ENCODE assay signal across 1 cellular context in the genomic region with DNA sequence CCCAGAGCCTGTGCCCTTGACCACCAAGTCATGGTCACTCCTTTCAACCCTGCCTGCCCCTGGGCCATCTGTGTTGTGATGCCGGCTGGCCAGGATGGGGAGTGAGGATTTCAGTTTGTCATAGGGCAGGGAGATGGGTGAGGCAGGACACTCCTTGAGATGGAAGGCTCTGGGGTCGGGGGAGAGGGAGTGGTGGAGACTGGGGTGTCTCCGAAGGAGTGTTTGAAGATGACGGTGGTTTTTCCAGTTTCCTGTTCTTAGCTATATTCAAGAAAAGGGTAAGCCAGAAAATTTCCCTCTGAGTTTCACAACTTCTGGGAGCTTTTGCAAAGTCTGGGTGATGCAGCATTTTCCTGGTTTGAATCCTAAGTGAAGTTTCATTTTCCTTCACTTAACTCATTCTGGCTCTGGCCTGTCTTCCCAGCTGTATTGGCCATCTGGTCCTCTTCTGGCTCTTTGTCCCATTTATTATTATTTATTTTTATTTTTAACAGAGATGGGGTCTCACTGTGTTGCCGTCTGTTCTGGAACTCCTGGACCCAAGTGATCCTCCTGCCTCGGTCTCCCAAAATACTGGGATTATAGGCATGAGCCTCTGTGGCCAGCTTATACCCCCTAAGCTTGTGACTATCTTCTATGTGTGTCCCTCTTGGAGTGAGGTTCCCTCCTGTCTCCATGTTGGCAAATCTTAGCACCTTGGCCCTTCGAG.
TF ChIP-seq lines count a peak whose summit lies in the region.

No MANE protein-coding gene starts in this region.

TF ChIP-seq in GM23338, 12 proteins besides CTCF, POLR2A, EP300 and RAD21 (continued from another document):
- TF ChIP-seq, protein P1, sequence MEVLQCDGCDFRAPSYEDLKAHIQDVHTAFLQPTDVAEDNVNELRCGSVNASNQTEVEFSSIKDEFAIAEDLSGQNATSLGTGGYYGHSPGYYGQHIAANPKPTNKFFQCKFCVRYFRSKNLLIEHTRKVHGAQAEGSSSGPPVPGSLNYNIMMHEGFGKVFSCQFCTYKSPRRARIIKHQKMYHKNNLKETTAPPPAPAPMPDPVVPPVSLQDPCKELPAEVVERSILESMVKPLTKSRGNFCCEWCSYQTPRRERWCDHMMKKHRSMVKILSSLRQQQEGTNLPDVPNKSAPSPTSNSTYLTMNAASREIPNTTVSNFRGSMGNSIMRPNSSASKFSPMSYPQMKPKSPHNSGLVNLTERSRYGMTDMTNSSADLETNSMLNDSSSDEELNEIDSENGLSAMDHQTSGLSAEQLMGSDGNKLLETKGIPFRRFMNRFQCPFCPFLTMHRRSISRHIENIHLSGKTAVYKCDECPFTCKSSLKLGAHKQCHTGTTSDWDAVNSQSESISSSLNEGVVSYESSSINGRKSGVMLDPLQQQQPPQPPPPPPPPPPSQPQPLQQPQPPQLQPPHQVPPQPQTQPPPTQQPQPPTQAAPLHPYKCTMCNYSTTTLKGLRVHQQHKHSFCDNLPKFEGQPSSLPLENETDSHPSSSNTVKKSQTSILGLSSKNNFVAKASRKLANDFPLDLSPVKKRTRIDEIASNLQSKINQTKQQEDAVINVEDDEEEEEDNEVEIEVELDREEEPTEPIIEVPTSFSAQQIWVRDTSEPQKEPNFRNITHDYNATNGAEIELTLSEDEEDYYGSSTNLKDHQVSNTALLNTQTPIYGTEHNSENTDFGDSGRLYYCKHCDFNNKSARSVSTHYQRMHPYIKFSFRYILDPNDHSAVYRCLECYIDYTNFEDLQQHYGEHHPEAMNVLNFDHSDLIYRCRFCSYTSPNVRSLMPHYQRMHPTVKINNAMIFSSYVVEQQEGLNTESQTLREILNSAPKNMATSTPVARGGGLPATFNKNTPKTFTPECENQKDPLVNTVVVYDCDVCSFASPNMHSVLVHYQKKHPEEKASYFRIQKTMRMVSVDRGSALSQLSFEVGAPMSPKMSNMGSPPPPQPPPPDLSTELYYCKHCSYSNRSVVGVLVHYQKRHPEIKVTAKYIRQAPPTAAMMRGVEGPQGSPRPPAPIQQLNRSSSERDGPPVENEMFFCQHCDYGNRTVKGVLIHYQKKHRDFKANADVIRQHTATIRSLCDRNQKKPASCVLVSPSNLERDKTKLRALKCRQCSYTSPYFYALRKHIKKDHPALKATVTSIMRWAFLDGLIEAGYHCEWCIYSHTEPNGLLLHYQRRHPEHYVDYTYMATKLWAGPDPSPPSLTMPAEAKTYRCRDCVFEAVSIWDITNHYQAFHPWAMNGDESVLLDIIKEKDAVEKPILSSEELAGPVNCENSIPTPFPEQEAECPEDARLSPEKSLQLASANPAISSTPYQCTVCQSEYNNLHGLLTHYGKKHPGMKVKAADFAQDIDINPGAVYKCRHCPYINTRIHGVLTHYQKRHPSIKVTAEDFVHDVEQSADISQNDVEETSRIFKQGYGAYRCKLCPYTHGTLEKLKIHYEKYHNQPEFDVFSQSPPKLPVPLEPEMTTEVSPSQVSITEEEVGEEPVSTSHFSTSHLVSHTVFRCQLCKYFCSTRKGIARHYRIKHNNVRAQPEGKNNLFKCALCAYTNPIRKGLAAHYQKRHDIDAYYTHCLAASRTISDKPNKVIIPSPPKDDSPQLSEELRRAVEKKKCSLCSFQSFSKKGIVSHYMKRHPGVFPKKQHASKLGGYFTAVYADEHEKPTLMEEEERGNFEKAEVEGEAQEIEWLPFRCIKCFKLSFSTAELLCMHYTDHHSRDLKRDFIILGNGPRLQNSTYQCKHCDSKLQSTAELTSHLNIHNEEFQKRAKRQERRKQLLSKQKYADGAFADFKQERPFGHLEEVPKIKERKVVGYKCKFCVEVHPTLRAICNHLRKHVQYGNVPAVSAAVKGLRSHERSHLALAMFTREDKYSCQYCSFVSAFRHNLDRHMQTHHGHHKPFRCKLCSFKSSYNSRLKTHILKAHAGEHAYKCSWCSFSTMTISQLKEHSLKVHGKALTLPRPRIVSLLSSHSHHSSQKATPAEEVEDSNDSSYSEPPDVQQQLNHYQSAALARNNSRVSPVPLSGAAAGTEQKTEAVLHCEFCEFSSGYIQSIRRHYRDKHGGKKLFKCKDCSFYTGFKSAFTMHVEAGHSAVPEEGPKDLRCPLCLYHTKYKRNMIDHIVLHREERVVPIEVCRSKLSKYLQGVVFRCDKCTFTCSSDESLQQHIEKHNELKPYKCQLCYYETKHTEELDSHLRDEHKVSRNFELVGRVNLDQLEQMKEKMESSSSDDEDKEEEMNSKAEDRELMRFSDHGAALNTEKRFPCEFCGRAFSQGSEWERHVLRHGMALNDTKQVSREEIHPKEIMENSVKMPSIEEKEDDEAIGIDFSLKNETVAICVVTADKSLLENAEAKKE (CRISPR knock-in tag; IDR thresholded peaks at IDR 0.05), result no peak
- no peak for TF ChIP-seq NANOG (IDR thresholded peaks at IDR 0.05; ENCODE audit: borderline replicate concordance)
- no peak for TF ChIP-seq ZNF331 (CRISPR knock-in tag; IDR thresholded peaks at IDR 0.05; ENCODE audit: low read depth)
- no peak for TF ChIP-seq EZH2phosphoT487 (IDR thresholded peaks at IDR 0.05; ENCODE audit: unreplicated experiment)
- no peak for TF ChIP-seq EZH2 (IDR thresholded peaks at IDR 0.05; ENCODE audit: low read depth, unreplicated experiment)
- no peak for TF ChIP-seq POLR2AphosphoS5 (IDR thresholded peaks at IDR 0.05; ENCODE audit: low read depth)
- no peak for TF ChIP-seq REST (IDR thresholded peaks at IDR 0.05; ENCODE audit: unreplicated experiment)
- no peak for TF ChIP-seq ZNF114 (CRISPR knock-in tag; IDR thresholded peaks at IDR 0.05)
- TF ChIP-seq ETS1 (IDR thresholded peaks at IDR 0.05), result no peak
